In genomic region chr16:10738231-10739077, GRCh38 we compare ENCODE assay signal across 1 cellular context.
TF ChIP-seq lines count a peak whose summit lies in the region.

No MANE protein-coding gene starts in this region.

TF ChIP-seq in GM12878, 131 proteins besides CTCF, POLR2A, EP300 and RAD21 (continued from another document and continues in another):
- no peak for TF ChIP-seq E4F1 (IDR thresholded peaks at IDR 0.05; ENCODE audit: borderline replicate concordance, partially characterized antibody)
- TF ChIP-seq BCL3 (IDR thresholded peaks at IDR 0.05; ENCODE audit: borderline replicate concordance, insufficient read depth, low read depth, low read length, poor library complexity, severe bottlenecking), result peak; percentile 86
- TF ChIP-seq YY1 (IDR thresholded peaks at IDR 0.05; ENCODE audit: low read depth, low read length), result peak; percentile 64; the same call in 1 of the 2 replicates
- TF ChIP-seq TARDBP (IDR thresholded peaks at IDR 0.05; ENCODE audit: borderline replicate concordance), result no peak
- TF ChIP-seq SMAD1 (IDR thresholded peaks at IDR 0.05; ENCODE audit: low read depth, partially characterized antibody), result no peak
- TF ChIP-seq ESRRA (IDR thresholded peaks at IDR 0.05; ENCODE audit: low read length), result no peak
- no peak for TF ChIP-seq MTA3 (IDR thresholded peaks at IDR 0.05; ENCODE audit: borderline replicate concordance, low read length)
- TF ChIP-seq ZNF207 (IDR thresholded peaks at IDR 0.05; ENCODE audit: borderline replicate concordance), result no peak
- TF ChIP-seq RAD51 (IDR thresholded peaks at IDR 0.05), result peak; percentile 56
- TF ChIP-seq BCL11A (IDR thresholded peaks at IDR 0.05; ENCODE audit: low read depth, low read length), result peak; percentile 49
- no peak for TF ChIP-seq NFXL1 (IDR thresholded peaks at IDR 0.05; ENCODE audit: borderline replicate concordance)
- peak; percentile 38; the same call in 1 of the 2 replicates for TF ChIP-seq NBN (IDR thresholded peaks at IDR 0.05)
- no peak for TF ChIP-seq WRNIP1 (IDR thresholded peaks at IDR 0.05; ENCODE audit: borderline replicate concordance, low read depth, low read length)
- no peak for TF ChIP-seq ZBTB4 (CRISPR knock-in tag; IDR thresholded peaks at IDR 0.05)
- no peak for TF ChIP-seq STAT1 (conservative IDR thresholded peaks at IDR 0.05)
- TF ChIP-seq KDM1A (IDR thresholded peaks at IDR 0.05; ENCODE audit: borderline replicate concordance), result no peak
- no peak for TF ChIP-seq SUPT20H (IDR thresholded peaks at IDR 0.05; ENCODE audit: borderline replicate concordance, control insufficient read depth, low read depth, low read length)
- TF ChIP-seq EGR1 (IDR thresholded peaks at IDR 0.05; ENCODE audit: borderline replicate concordance in 1 of 2, low read depth in 2 of 2, low read length in 2 of 2), result peak in 1 of 2 experiments; percentile 33; a peak in 1 of 3 replicates
- peak; percentile 28; the same call in 1 of the 2 replicates for TF ChIP-seq CREB1 (IDR thresholded peaks at IDR 0.05; ENCODE audit: low read depth)
- TF ChIP-seq ZBTB11 (CRISPR knock-in tag; IDR thresholded peaks at IDR 0.05), result no peak
- no peak for TF ChIP-seq SUZ12 (IDR thresholded peaks at IDR 0.05; ENCODE audit: unreplicated experiment)
- no peak for TF ChIP-seq NRF1 (conservative IDR thresholded peaks at IDR 0.05; ENCODE audit: low read depth, low read length)
- TF ChIP-seq KLF5 (IDR thresholded peaks at IDR 0.05; ENCODE audit: partially characterized antibody), result peak; percentile 29
- TF ChIP-seq SP1 (IDR thresholded peaks at IDR 0.05; ENCODE audit: low read depth, low read length), result peak; percentile 23
- no peak for TF ChIP-seq CEBPB (IDR thresholded peaks at IDR 0.05; ENCODE audit: borderline replicate concordance in 1 of 2, low read depth in 2 of 2, low read length in 2 of 2)
- peak; percentile 82 for TF ChIP-seq MEF2A (IDR thresholded peaks at IDR 0.05; ENCODE audit: insufficient read depth, low read depth, low read length)
- TF ChIP-seq SIN3A (IDR thresholded peaks at IDR 0.05; ENCODE audit: low read depth, low read length), result no peak
- no peak for TF ChIP-seq EZH2 (IDR thresholded peaks at IDR 0.05; ENCODE audit: borderline replicate concordance, control insufficient read depth, low read depth, low read length)
- peak; percentile 72; the same call in 1 of the 2 replicates for TF ChIP-seq HDGF (IDR thresholded peaks at IDR 0.05)
- TF ChIP-seq IKZF2 (IDR thresholded peaks at IDR 0.05), result peak; percentile 79 to 83
- TF ChIP-seq SKIL (IDR thresholded peaks at IDR 0.05; ENCODE audit: low read depth, poor library complexity, severe bottlenecking), result peak; percentile 86
- TF ChIP-seq ATF3 (IDR thresholded peaks at IDR 0.05; ENCODE audit: borderline replicate concordance, extremely low read depth, low read depth, low read length), result no peak
- TF ChIP-seq KAT2A (conservative IDR thresholded peaks at IDR 0.05; ENCODE audit: control insufficient read depth, low read depth, low read length), result no peak
- TF ChIP-seq MYB (IDR thresholded peaks at IDR 0.05; ENCODE audit: borderline replicate concordance, low read depth, low read length), result no peak
- TF ChIP-seq HCFC1 (IDR thresholded peaks at IDR 0.05; ENCODE audit: low read length), result no peak
- peak; percentile 86 for TF ChIP-seq ATF7 (IDR thresholded peaks at IDR 0.05; ENCODE audit: low read depth)
- TF ChIP-seq TBL1XR1 (IDR thresholded peaks at IDR 0.05; ENCODE audit: low read depth, low read length), result peak; percentile 58; the same call in 1 of the 2 replicates
- no peak for TF ChIP-seq CBX3 (IDR thresholded peaks at IDR 0.05; ENCODE audit: borderline replicate concordance, low read depth)
- TF ChIP-seq NFIC (IDR thresholded peaks at IDR 0.05; ENCODE audit: low read depth, low read length), result peak; percentile 70
- no peak for TF ChIP-seq USF1 (IDR thresholded peaks at IDR 0.05; ENCODE audit: borderline replicate concordance, extremely low read length, insufficient read depth, low read depth, low read length)
- no peak for TF ChIP-seq MAX (IDR thresholded peaks at IDR 0.05; ENCODE audit: low read depth, low read length)
- no peak; the same call in 1 of the 2 replicates for TF ChIP-seq USF2 (IDR thresholded peaks at IDR 0.05; ENCODE audit: borderline replicate concordance, low read depth, low read length)
- TF ChIP-seq SMARCA5 (IDR thresholded peaks at IDR 0.05), result no peak; the same call in none of the 2 replicates
- TF ChIP-seq ZBTB40 (IDR thresholded peaks at IDR 0.05; ENCODE audit: borderline replicate concordance), result no peak
